In the genomic region with DNA sequence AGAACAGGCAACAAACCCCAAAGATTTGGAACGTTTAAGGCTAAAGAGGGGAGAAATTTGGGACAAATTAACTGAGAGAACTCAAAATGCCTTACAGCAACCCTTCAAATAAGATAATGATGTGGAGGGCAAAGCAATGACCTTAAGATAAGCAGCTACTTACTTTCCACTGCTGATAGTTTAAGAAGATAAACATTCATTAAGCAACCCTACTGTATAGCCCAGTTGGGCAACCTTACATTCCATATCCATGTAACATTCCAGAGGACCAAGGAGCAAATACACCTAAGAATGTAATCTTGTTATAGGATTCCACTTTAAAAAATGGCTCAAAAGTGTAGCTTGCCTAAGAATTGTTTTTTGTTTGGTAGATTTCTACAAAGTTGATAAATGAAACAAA, we compare ENCODE assay signal across 2 cellular contexts.
TF ChIP-seq lines count a peak whose summit lies in the region.

No MANE protein-coding gene starts in this region.

TF ChIP-seq in GM23338, 12 proteins besides CTCF, POLR2A, EP300 and RAD21:
- no peak for TF ChIP-seq ZNF114 (CRISPR knock-in tag; IDR thresholded peaks at IDR 0.05)
- no peak for TF ChIP-seq CREB1 (CRISPR knock-in tag; IDR thresholded peaks at IDR 0.05; ENCODE audit: low read depth)

TF ChIP-seq in endothelial cell of umbilical vein, 7 proteins besides CTCF, POLR2A, EP300 and RAD21:
- TF ChIP-seq FOS (IDR thresholded peaks at IDR 0.05; ENCODE audit: borderline replicate concordance, insufficient read depth, low read length), result no peak
- TF ChIP-seq GATA2 (IDR thresholded peaks at IDR 0.05; ENCODE audit: insufficient read depth, insufficient read length, low read depth, low read length), result no peak
- TF ChIP-seq MYC (IDR thresholded peaks at IDR 0.05; ENCODE audit: low read depth, low read length), result no peak
- TF ChIP-seq EZH2 (IDR thresholded peaks at IDR 0.05; ENCODE audit: borderline replicate concordance, low read depth, low read length, severe bottlenecking), result no peak
- TF ChIP-seq, protein P1, sequence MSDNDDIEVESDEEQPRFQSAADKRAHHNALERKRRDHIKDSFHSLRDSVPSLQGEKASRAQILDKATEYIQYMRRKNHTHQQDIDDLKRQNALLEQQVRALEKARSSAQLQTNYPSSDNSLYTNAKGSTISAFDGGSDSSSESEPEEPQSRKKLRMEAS (IDR thresholded peaks at IDR 0.05; ENCODE audit: insufficient read depth, insufficient read length), result no peak
- TF ChIP-seq JUN (IDR thresholded peaks at IDR 0.05; ENCODE audit: borderline replicate concordance, insufficient read depth, insufficient read length, low read depth), result no peak
- no peak for TF ChIP-seq POLR2AphosphoS5 (IDR thresholded peaks at IDR 0.05; ENCODE audit: insufficient read depth, low read depth, low read length)
